16 cellular contexts compared by ENCODE assay signal in genomic region chr2:191401287-191401686, GRCh38.
DNase-seq lines count a peak whose midpoint lies in the region; ATAC-seq, FAIRE-seq and TF ChIP-seq lines count a peak whose summit lies in the region.
"Had no signal": no experiment of that assay in that cellular context is flagged by ENCODE, and none has a peak within 500 bp of the region (broad histone marks: within the 10 kb centered on the region; RNA-seq: fewer than 3 reads in every experiment).

No MANE protein-coding gene starts in this region.

- no peak for TF ChIP-seq CTCF in Caco-2 (IDR thresholded peaks at IDR 0.05; ENCODE audit: insufficient read depth in 1 of 2, low read depth in 1 of 2, low read length in 1 of 2, severe bottlenecking in 1 of 2, unreplicated experiment in 1 of 2)

- no peak overlapping the region for H3K4me3 ChIP-seq in Caco-2 (ENCODE audit: low read depth, low read length)
- H3K4me3 ChIP-seq: hepatocyte, lung had no signal

- peaks cover 52% of the 10 kb centered on the region for H3K36me3 Mint-ChIP-seq in Caco-2 (ENCODE audit: insufficient read depth, unreplicated experiment)
- H3K36me3 Mint-ChIP-seq: CD4-positive, alpha-beta memory T cell had no signal

- no peak for FAIRE-seq in GM19239 (lab: Jason Lieb, UNC)

- POLR2A ChIA-PET in Caco-2 (lab: Charles Lee), result no interaction called here

- DNase-seq in Caco-2 (peak in 1 of 2 experiments; percentile 43), M059J (ENCODE audit: low read depth) (peak; percentile 27), fibroblast of gingiva (ENCODE audit: low read depth) (peak; percentile 85), non-pigmented ciliary epithelial cell (ENCODE audit: low read depth) (peak; percentile 55), head of caudate nucleus (no peak), GM19239 (ENCODE audit: insufficient read length, low spot score) (no peak)
- DNase-seq in stimulated activated naive CD8-positive, alpha-beta T cell treated with anti-CD3 and anti-CD28 coated beads, Interleukin-15, amount 100 ng/mL, for 72 hours, result no peak
- no peak for DNase-seq in activated CD4-positive, alpha-beta T cell treated with anti-CD3 and anti-CD28 coated beads, Interleukin-2, amount 50 U/mL, for 1 hour
- DNase-seq: activated CD4-positive, CD25-positive, alpha-beta regulatory T cell treated with anti-CD3 and anti-CD28 coated beads, Interleukin-2, amount 50 U/mL, for 72 hours; activated T-cell treated with anti-CD3 and anti-CD28 coated beads, Interleukin-2, amount 50 U/mL, for 48 hours; amygdala; CD4-positive, alpha-beta memory T cell; effector memory CD8-positive, alpha-beta T cell; stimulated activated naive B cell treated with anti-CD40 and anti-IgM and Interleukin-4, amounts not matched to agents 10 μg/mL and 1 μg/mL and 100 μg/mL, for 72 hours had no signal

- H3K4me3 Mint-ChIP-seq in Caco-2 (ENCODE audit: unreplicated experiment), result peak overlapping the region; percentile 16
- H3K4me3 Mint-ChIP-seq in stimulated activated naive CD8-positive, alpha-beta T cell treated with anti-CD3 and anti-CD28 coated beads, Interleukin-15, amount 100 ng/mL, for 72 hours, result no peak overlapping the region
- H3K4me3 Mint-ChIP-seq: CD4-positive, alpha-beta memory T cell; effector memory CD8-positive, alpha-beta T cell; stimulated activated naive B cell treated with anti-CD40 and anti-IgM and Interleukin-4, amounts not matched to agents 10 μg/mL and 1 μg/mL and 100 μg/mL, for 72 hours had no signal

- no TSS peak for BruUV-seq in Caco-2 (replicated peaks; lab: Mats Ljungman, UMichigan)

- peaks cover 5% of the 10 kb centered on the region; the same call in 1 of the 2 replicates for H3K36me3 ChIP-seq in Caco-2 (ENCODE audit: control insufficient read depth, insufficient read depth, low read length)

- H3K9me3 ChIP-seq in Caco-2, result no peaks in the 10 kb centered on the region

- H3K4me1 Mint-ChIP-seq in Caco-2 (ENCODE audit: low read depth, unreplicated experiment), result peaks cover 36% of the 10 kb centered on the region
- H3K4me1 Mint-ChIP-seq in stimulated activated naive CD8-positive, alpha-beta T cell treated with anti-CD3 and anti-CD28 coated beads, Interleukin-15, amount 100 ng/mL, for 72 hours, result no peaks in the 10 kb centered on the region

- peak overlapping the region; percentile 44 for H3K27ac Mint-ChIP-seq in Caco-2 (ENCODE audit: unreplicated experiment)
- no peak overlapping the region for H3K27ac Mint-ChIP-seq in stimulated activated naive CD8-positive, alpha-beta T cell treated with anti-CD3 and anti-CD28 coated beads, Interleukin-15, amount 100 ng/mL, for 72 hours
- H3K27ac Mint-ChIP-seq: CD4-positive, alpha-beta memory T cell; effector memory CD8-positive, alpha-beta T cell; stimulated activated naive B cell treated with anti-CD40 and anti-IgM and Interleukin-4, amounts not matched to agents 10 μg/mL and 1 μg/mL and 100 μg/mL, for 72 hours had no signal

- CTCF ChIA-PET in Caco-2 (lab: Charles Lee), result interaction anchor here (1.2 kb wide), 1 partner anchor 236 kb away, joined by 4 read pairs; no protein-coding TSS in a partner anchor

- peaks cover 71% of the 10 kb centered on the region for H3K4me1 ChIP-seq in Caco-2

- no peaks in the 10 kb centered on the region for H3K27me3 Mint-ChIP-seq in Caco-2 (ENCODE audit: insufficient read depth, unreplicated experiment)
- H3K27me3 Mint-ChIP-seq in stimulated activated naive CD8-positive, alpha-beta T cell treated with anti-CD3 and anti-CD28 coated beads, Interleukin-15, amount 100 ng/mL, for 72 hours, result no peaks in the 10 kb centered on the region
- H3K27me3 Mint-ChIP-seq: effector memory CD8-positive, alpha-beta T cell; stimulated activated naive B cell treated with anti-CD40 and anti-IgM and Interleukin-4, amounts not matched to agents 10 μg/mL and 1 μg/mL and 100 μg/mL, for 72 hours had no signal

- intact Hi-C loops in Caco-2 (cut with micrococcal nuclease; ENCODE audit: unreplicated experiment) (loop anchor here (1.0 to 5.0 kb wide), 4 partner anchors 17 to 101 kb away; no protein-coding TSS in a partner anchor), head of caudate nucleus (cut with DNase I) (no loop called here)

- no peaks in the 10 kb centered on the region for H3K9me3 Mint-ChIP-seq in Caco-2 (ENCODE audit: unreplicated experiment)
- H3K9me3 Mint-ChIP-seq in stimulated activated naive CD8-positive, alpha-beta T cell treated with anti-CD3 and anti-CD28 coated beads, Interleukin-15, amount 100 ng/mL, for 72 hours, result no peaks in the 10 kb centered on the region
- H3K9me3 Mint-ChIP-seq: CD4-positive, alpha-beta memory T cell; effector memory CD8-positive, alpha-beta T cell; stimulated activated naive B cell treated with anti-CD40 and anti-IgM and Interleukin-4, amounts not matched to agents 10 μg/mL and 1 μg/mL and 100 μg/mL, for 72 hours had no signal

- H3K27me3 ChIP-seq in Caco-2 (replicated peaks; ENCODE audit: control insufficient read depth, insufficient read depth, low read length), result no peaks in the 10 kb centered on the region
- H3K27me3 ChIP-seq: hepatocyte had no signal

- no peak for ATAC-seq in stimulated activated naive CD8-positive, alpha-beta T cell treated with anti-CD3 and anti-CD28 coated beads, Interleukin-15, amount 100 ng/mL, for 72 hours
- ATAC-seq: effector memory CD8-positive, alpha-beta T cell; stimulated activated naive B cell treated with anti-CD40 and anti-IgM and Interleukin-4, amounts not matched to agents 10 μg/mL and 1 μg/mL and 100 μg/mL, for 72 hours had no signal

Comparison
In these comparisons a context has a peak if more than half of its experiments do, and no peak if none do; other contexts are left out.
1. DNase-seq: peak in M059J (single experiment), fibroblast of gingiva (single experiment) and non-pigmented ciliary epithelial cell (single experiment); none in head of caudate nucleus (0 of 42), stimulated activated naive CD8-positive, alpha-beta T cell treated with anti-CD3 and anti-CD28 coated beads, Interleukin-15, amount 100 ng/mL, for 72 hours (0 of 2), GM19239 (single experiment) and activated CD4-positive, alpha-beta T cell treated with anti-CD3 and anti-CD28 coated beads, Interleukin-2, amount 50 U/mL, for 1 hour (single experiment).